Comparison of ENCODE assay signal across 18 cellular contexts in genomic region chr11:60482361-60482760, GRCh38. TPM values are rescaled to one million over a fixed set of nuclear protein-coding genes. Genes with fewer than 3 reads are reported as not detected.
DNase-seq lines count a peak whose midpoint lies in the region; ATAC-seq and TF ChIP-seq lines count a peak whose summit lies in the region.
"Had no signal": no experiment of that assay in that cellular context is flagged by ENCODE, and none has a peak within 500 bp of the region (broad histone marks: within the 10 kb centered on the region; RNA-seq: fewer than 3 reads in every experiment).

No MANE protein-coding gene starts in this region.

- peaks cover 16% of the 10 kb centered on the region for H3K27me3 ChIP-seq in A673 (replicated peaks; ENCODE audit: insufficient read depth, low read depth, low read length, poor library complexity)
- H3K27me3 ChIP-seq: breast epithelium had no signal

- DNase-seq in GDM1 (lab: John Stamatoyannopoulos, UW) = peak; percentile 42
- DNase-seq in NOMO-1 (lab: John Stamatoyannopoulos, UW; ENCODE audit: unreplicated experiment in 2 of 2) = peak; percentile 54 to 62
- peak; percentile 41 for DNase-seq in germinal center (ENCODE audit: low spot score)
- DNase-seq in NCI-H1436 treated with DMSO at 0.1 percent for 48 hours (lab: John Stamatoyannopoulos, UW) = no peak
- DNase-seq in A673 (ENCODE audit: low spot score) = no peak
- DNase-seq: activated CD4-positive, alpha-beta T cell treated with anti-CD3 and anti-CD28 coated beads, Interleukin-2, amount 50 U/mL, for 1 hour; activated effector memory CD4-positive, alpha-beta T cell treated with anti-CD3 and anti-CD28 coated beads, Interleukin-2, amount 50 U/mL, for 16 hours; endodermal cell; GOT3; NCI-H187 treated with DMSO at 0.1 percent for 48 hours; substantia nigra had no signal

- CTCF ChIA-PET in A673 (lab: Charles Lee) = no interaction called here

- no peaks in the 10 kb centered on the region for H3K4me1 ChIP-seq in A673 (ENCODE audit: insufficient read depth, low read length, poor library complexity, severe bottlenecking)
- H3K4me1 ChIP-seq: breast epithelium had no signal

- TF ChIP-seq CTCF in A673 (conservative IDR thresholded peaks at IDR 0.05; ENCODE audit: low read depth, low read length) = no peak

- BruUV-seq in A673 (replicated peaks; lab: Mats Ljungman, UMichigan) = no TSS peak

- intact Hi-C loops in A673 (cut with micrococcal nuclease; ENCODE audit: unreplicated experiment) = no loop called here

- POLR2A ChIA-PET in A673 (lab: Charles Lee; ENCODE audit: low non-redundant PET) = no interaction called here

- ATAC-seq in GM21723 (IDR thresholded peaks at IDR 0.05; ENCODE audit: unreplicated experiment) (peak; percentile 48), GM18517 (IDR thresholded peaks at IDR 0.05; ENCODE audit: unreplicated experiment) (no peak), HG02981 (IDR thresholded peaks at IDR 0.05; ENCODE audit: unreplicated experiment) (no peak)
- ATAC-seq: natural killer cell treated with Interleukin-12 subunit alpha and Interleukin-12 subunit beta and Interleukin-15 and Interleukin-18, amount 100 ng/mL, for 72 hours had no signal

- no peak overlapping the region for H3K4me3 ChIP-seq in A673 (ENCODE audit: low read depth, low read length, poor library complexity, severe bottlenecking)
- H3K4me3 ChIP-seq: breast epithelium had no signal

- no peak overlapping the region for H3K27ac ChIP-seq in A673 (ENCODE audit: low read depth, low read length, poor library complexity, severe bottlenecking)
- H3K27ac ChIP-seq: breast epithelium had no signal

- no peaks in the 10 kb centered on the region for H3K9me3 ChIP-seq in A673 (ENCODE audit: low read depth, low read length, poor library complexity, severe bottlenecking)
- H3K9me3 ChIP-seq: breast epithelium had no signal

- H3K36me3 ChIP-seq in A673 (ENCODE audit: insufficient read depth, low read length, poor library complexity, severe bottlenecking) = no peaks in the 10 kb centered on the region
- H3K36me3 ChIP-seq: breast epithelium had no signal

RNA-seq across cellular contexts. Expression of gene MS4A12, which starts 10.2 kb away (rescaled TPM):
- not detected in 2 replicates for total RNA-seq in A673 (2021)
- total RNA-seq: endodermal cell; frontal cortex; kidney epithelial cell; natural killer cell treated with Interleukin-12 subunit alpha and Interleukin-12 subunit beta and Interleukin-15 and Interleukin-18, amount 100 ng/mL, for 72 hours had no signal

RNA-seq across cellular contexts. Expression of gene MS4A1, which starts 26.7 kb away (rescaled TPM):
- not detected in 2 replicates for total RNA-seq in A673 (2021)
- total RNA-seq: endodermal cell, kidney epithelial cell had no signal

RNA-seq across cellular contexts. Expression of gene MS4A13, which starts 32.8 kb away (rescaled TPM):
- not detected in 2 replicates for total RNA-seq in A673 (2021)
- total RNA-seq: breast epithelium; endodermal cell; frontal cortex; kidney epithelial cell; natural killer cell treated with Interleukin-12 subunit alpha and Interleukin-12 subunit beta and Interleukin-15 and Interleukin-18, amount 100 ng/mL, for 72 hours had no signal

RNA-seq across cellular contexts. Expression of gene MS4A5, which starts 53.0 kb away (rescaled TPM):
- total RNA-seq in A673 (2021) = not detected in 2 replicates
- total RNA-seq: breast epithelium; endodermal cell; frontal cortex; kidney epithelial cell; natural killer cell treated with Interleukin-12 subunit alpha and Interleukin-12 subunit beta and Interleukin-15 and Interleukin-18, amount 100 ng/mL, for 72 hours had no signal

Comparison
In these comparisons a context has a peak if more than half of its experiments do, and no peak if none do; other contexts are left out.
1. DNase-seq: peak in GDM1 (single experiment), NOMO-1 (2 of 2) and germinal center (single experiment); none in NCI-H1436 treated with DMSO at 0.1 percent for 48 hours (single experiment) and A673 (single experiment).